ENCODE assay signal across 8 cellular contexts in genomic region chr11:82733444-82734119, GRCh38.
A peak's percentile ranks its signal among the peaks of the same experiment; 100 is the strongest.
DNase-seq lines count a peak whose midpoint lies in the region; ATAC-seq and TF ChIP-seq lines count a peak whose summit lies in the region.

Gene FAM181B, minus strand, starts transcription at chr11:82733864. Its CDS starts 135 bp downstream, at chr11:82733729.

- peak; percentile 49 for ATAC-seq in HG02981 (IDR thresholded peaks at IDR 0.05; ENCODE audit: unreplicated experiment)

- H3K27ac ChIP-seq in C4-2B, result no peak within 1 kb of the TSS

- peak within 1 kb of the TSS; percentile 44 for H3K4me3 ChIP-seq in choroid plexus epithelial cell (ENCODE audit: low read depth, low read length)

- DNase-seq in SW480 (ENCODE audit: low spot score), result peak; percentile 21
- peak; percentile 27 for DNase-seq in choroid plexus epithelial cell (ENCODE audit: low read depth)
- DNase-seq in kidney glomerular epithelial cell (lab: John Stamatoyannopoulos, UW), result peak; percentile 18
- peak; percentile 61 for DNase-seq in stimulated activated CD4-positive, alpha-beta T cell treated with anti-CD3 and anti-CD28 coated beads, Interleukin-15, amount 100 ng/mL, for 24 hours
- no peak for DNase-seq in cerebellar nuclear complex (lab: John Stamatoyannopoulos, UW)
- DNase-seq in NCI-H128 (lab: John Stamatoyannopoulos, UW; ENCODE audit: unreplicated experiment), result no peak

- TF ChIP-seq CTCF in C4-2B (conservative IDR thresholded peaks at IDR 0.05), result peak; percentile 11; the same call in 1 of the 2 replicates
- TF ChIP-seq CTCF in choroid plexus epithelial cell (conservative IDR thresholded peaks at IDR 0.05; ENCODE audit: low read depth, low read length), result no peak

Comparison
In these comparisons a context has a peak if more than half of its experiments do, and no peak if none do; other contexts are left out.
1. DNase-seq: peak in SW480 (single experiment), choroid plexus epithelial cell (single experiment), kidney glomerular epithelial cell (single experiment) and stimulated activated CD4-positive, alpha-beta T cell treated with anti-CD3 and anti-CD28 coated beads, Interleukin-15, amount 100 ng/mL, for 24 hours (single experiment); none in cerebellar nuclear complex (0 of 2) and NCI-H128 (single experiment).